28 cellular contexts compared by ENCODE assay signal in the genomic region with DNA sequence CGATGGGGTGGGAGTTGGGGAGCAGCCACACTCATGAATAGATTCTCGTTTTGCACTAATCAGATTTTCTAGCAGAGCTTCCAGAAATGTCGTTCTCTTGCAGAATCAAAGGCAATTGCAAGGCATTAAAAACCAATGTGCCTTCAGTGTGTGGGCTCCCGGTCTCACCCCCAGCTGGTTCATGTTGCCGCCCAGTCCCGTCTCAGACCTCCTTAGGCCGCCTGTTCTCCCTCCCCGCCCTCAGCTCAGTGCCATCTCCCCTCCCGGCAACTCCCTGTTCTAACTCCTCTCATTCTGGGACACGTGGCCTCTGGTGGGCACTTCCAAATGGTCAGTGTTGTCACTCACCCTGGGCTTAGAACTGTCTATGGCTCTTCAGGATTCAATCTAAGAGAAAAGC.
"Had no signal": no experiment of that assay in that cellular context is flagged by ENCODE, and none has a peak within 500 bp of the region (broad histone marks: within the 10 kb centered on the region; RNA-seq: fewer than 3 reads in every experiment).

No MANE protein-coding gene starts in this region.

- H3K9me3 ChIP-seq: ascending aorta, MG63, Peyer's patch, SJCRH30 had no signal

- H3K27ac Mint-ChIP-seq: activated CD8-positive, alpha-beta T cell treated with anti-CD3 and anti-CD28 coated beads for 36 hours; activated naive CD4-positive, alpha-beta T cell treated with anti-CD3 and anti-CD28 coated beads, Interleukin-2, amount 10 ng/mL, durations not matched to agents 7 days and 5 days; activated naive CD8-positive, alpha-beta T cell treated with anti-CD3 and anti-CD28 coated beads for 36 hours; activated T-cell treated with anti-CD3 and anti-CD28 coated beads, Interleukin-2, amount 50 U/mL, for 72 hours; activated T-helper 17 cell treated with anti-CD3 and anti-CD28 coated beads, Interleukin-2, amount 50 U/mL, for 72 hours had no signal

- H3K4me3 ChIP-seq: ascending aorta, cardiac muscle cell, MG63, Peyer's patch, SJCRH30, SK-N-MC had no signal

- H3K4me1 Mint-ChIP-seq: activated naive CD4-positive, alpha-beta T cell treated with anti-CD3 and anti-CD28 coated beads, Interleukin-2, amount 10 ng/mL, durations not matched to agents 7 days and 5 days; activated naive CD8-positive, alpha-beta T cell treated with anti-CD3 and anti-CD28 coated beads for 36 hours; activated T-helper 17 cell treated with anti-CD3 and anti-CD28 coated beads, Interleukin-2, amount 50 U/mL, for 72 hours had no signal

- ATAC-seq: activated CD8-positive, alpha-beta T cell treated with anti-CD3 and anti-CD28 coated beads for 36 hours; activated T-cell treated with anti-CD3 and anti-CD28 coated beads, Interleukin-2, amount 50 U/mL, for 72 hours; activated T-helper 17 cell treated with anti-CD3 and anti-CD28 coated beads, Interleukin-2, amount 50 U/mL, for 72 hours had no signal

- H3K36me3 Mint-ChIP-seq: activated naive CD4-positive, alpha-beta T cell treated with anti-CD3 and anti-CD28 coated beads, Interleukin-2, amount 10 ng/mL, durations not matched to agents 7 days and 5 days; activated naive CD8-positive, alpha-beta T cell treated with anti-CD3 and anti-CD28 coated beads for 36 hours had no signal

- H3K27me3 Mint-ChIP-seq: activated CD8-positive, alpha-beta T cell treated with anti-CD3 and anti-CD28 coated beads for 36 hours; activated naive CD8-positive, alpha-beta T cell treated with anti-CD3 and anti-CD28 coated beads for 36 hours; activated T-helper 17 cell treated with anti-CD3 and anti-CD28 coated beads, Interleukin-2, amount 50 U/mL, for 72 hours had no signal

- DNase-seq: activated CD4-positive, alpha-beta T cell treated with anti-CD3 and anti-CD28 coated beads for 1 hour; activated CD4-positive, alpha-beta T cell treated with anti-CD3 and anti-CD28 coated beads for 48 hours; activated CD4-positive, CD25-positive, alpha-beta regulatory T cell; activated CD8-positive, alpha-beta T cell treated with anti-CD3 and anti-CD28 coated beads for 36 hours; activated gamma-delta T cell treated with Interleukin-2 at 50 U/mL for 16 hours; activated naive CD4-positive, alpha-beta T cell treated with anti-CD3 and anti-CD28 coated beads, Interleukin-2, amount 10 ng/mL, durations not matched to agents 7 days and 5 days; activated naive CD8-positive, alpha-beta T cell treated with anti-CD3 and anti-CD28 coated beads for 36 hours; activated T-cell treated with anti-CD3 and anti-CD28 coated beads, Interleukin-2, amount 50 U/mL, for 1 hour; activated T-cell treated with anti-CD3 and anti-CD28 coated beads, Interleukin-2, amount 50 U/mL, for 72 hours; amniotic stem cell; Kasumi-1; KG1; MG63; NCI-H1048; NCI-H1436 treated with DMSO at 0.1 percent for 48 hours; NCI-H1694 treated with DMSO at 0.1 percent for 48 hours; NCI-H2029; NCI-H345; NCI-H524 treated with DMSO at 0.1 percent for 48 hours; Peyer's patch; RPMI8226; SJCRH30; T1000; WERI-Rb-1 had no signal

- H3K9me3 Mint-ChIP-seq: activated T-helper 17 cell treated with anti-CD3 and anti-CD28 coated beads, Interleukin-2, amount 50 U/mL, for 72 hours had no signal

- H3K27ac ChIP-seq: ascending aorta, cardiac muscle cell, Peyer's patch, SJCRH30, SK-N-MC, WERI-Rb-1 had no signal

- H3K4me3 Mint-ChIP-seq: activated CD8-positive, alpha-beta T cell treated with anti-CD3 and anti-CD28 coated beads for 36 hours; activated naive CD4-positive, alpha-beta T cell treated with anti-CD3 and anti-CD28 coated beads, Interleukin-2, amount 10 ng/mL, durations not matched to agents 7 days and 5 days; activated naive CD8-positive, alpha-beta T cell treated with anti-CD3 and anti-CD28 coated beads for 36 hours; activated T-cell treated with anti-CD3 and anti-CD28 coated beads, Interleukin-2, amount 50 U/mL, for 72 hours; activated T-helper 17 cell treated with anti-CD3 and anti-CD28 coated beads, Interleukin-2, amount 50 U/mL, for 72 hours had no signal
